8 cellular contexts compared by ENCODE assay signal in genomic region chr16:50246299-50247122, GRCh38. TPM values are rescaled to one million over a fixed set of nuclear protein-coding genes. Genes with fewer than 3 reads are reported as not detected.
DNase-seq lines count a peak whose midpoint lies in the region; ATAC-seq, FAIRE-seq and TF ChIP-seq lines count a peak whose summit lies in the region.

No MANE protein-coding gene starts in this region.

- POLR2A ChIA-PET in PC-3 (lab: Charles Lee; ENCODE audit: unreplicated experiment) (no interaction called here), endothelial cell of umbilical vein (lab: Charles Lee) (no interaction called here)
- POLR2A ChIA-PET in naive thymus-derived CD4-positive, alpha-beta T cell (lab: Charles Lee) = interaction anchor here (0.8 kb wide), 1 partner anchor 117 kb away, joined by 4 read pairs; no protein-coding TSS in a partner anchor

- peak overlapping the region in 3 of 9 donors; percentile 37 to 71 (median 44) for H3K27ac Mint-ChIP-seq in naive thymus-derived CD4-positive, alpha-beta T cell

- H3K9me1 ChIP-seq in endothelial cell of umbilical vein (replicated peaks; ENCODE audit: control insufficient read depth, extremely low read depth, insufficient read depth, low read length) = no peaks in the 10 kb centered on the region

- H3K9ac ChIP-seq in PC-3 (ENCODE audit: low read length) (peak overlapping the region; percentile 71), endothelial cell of umbilical vein (replicated peaks; ENCODE audit: extremely low read depth, insufficient read depth, low read length) (peak overlapping the region; percentile 46)

- peaks cover 0 to 6% (median 0%) of the 10 kb centered on the region in 5 donors for H3K27me3 Mint-ChIP-seq in naive thymus-derived CD4-positive, alpha-beta T cell

- H3K79me2 ChIP-seq in PC-3 (ENCODE audit: low read length) (peaks cover 35% of the 10 kb centered on the region), endothelial cell of umbilical vein (ENCODE audit: control insufficient read depth, insufficient read depth, low read length) (no peaks in the 10 kb centered on the region)

- dilution Hi-C loops in endothelial cell of umbilical vein (cut with MboI; ENCODE audit: extremely low pct_ligation_motif_present, low sequenced_read_pairs) = no loop called here

- H3K36me3 ChIP-seq in PC-3 (ENCODE audit: low read depth, low read length) = no peaks in the 10 kb centered on the region
- H3K36me3 ChIP-seq in endothelial cell of umbilical vein (ENCODE audit: control insufficient read depth in 2 of 2, extremely low read depth in 1 of 2, insufficient read depth in 2 of 2, low read length in 2 of 2) = no peaks in the 10 kb centered on the region
- H3K36me3 ChIP-seq in naive thymus-derived CD4-positive, alpha-beta T cell (ENCODE audit: control insufficient read depth in 2 of 3, insufficient read depth in 3 of 3, low read length in 3 of 3) = no peaks in the 10 kb centered on the region

- peak overlapping the region; percentile 92 for H3K4me2 ChIP-seq in PC-3 (ENCODE audit: low read length)
- peak overlapping the region; percentile 62 for H3K4me2 ChIP-seq in endothelial cell of umbilical vein (ENCODE audit: insufficient read depth, low read length)

- H3K27ac ChIP-seq in PC-3 (ENCODE audit: low read length) = no peak overlapping the region
- no peak overlapping the region for H3K27ac ChIP-seq in endothelial cell of umbilical vein (ENCODE audit: insufficient read depth, low read depth, low read length)
- no peak overlapping the region for H3K27ac ChIP-seq in naive thymus-derived CD4-positive, alpha-beta T cell (ENCODE audit: low read depth, low read length)

- TF ChIP-seq CTCF in GM12864 (IDR thresholded peaks at IDR 0.05; ENCODE audit: low read depth, low read length, missing control alignments) = no peak
- TF ChIP-seq CTCF in HFF-Myc (IDR thresholded peaks at IDR 0.05; ENCODE audit: low read depth, low read length, missing control alignments) = no peak
- no peak for TF ChIP-seq CTCF in PC-3 (conservative IDR thresholded peaks at IDR 0.05; ENCODE audit: low read depth, low read length)
- no peak for TF ChIP-seq CTCF in endothelial cell of umbilical vein (IDR thresholded peaks at IDR 0.05; ENCODE audit: extremely low read depth in 1 of 2, insufficient read depth in 1 of 2, low read depth in 1 of 2, low read length in 2 of 2)

- CTCF ChIA-PET in PC-3 (lab: Charles Lee) (no interaction called here), endothelial cell of umbilical vein (lab: Charles Lee) (interaction anchor here (1.2 to 2.3 kb wide), 5 partner anchors 8 to 419 kb away, joined by 3 to 14 read pairs (median 11); partner anchors contain the start of gene HEATR3)
- CTCF ChIA-PET in naive thymus-derived CD4-positive, alpha-beta T cell (lab: Charles Lee) = interaction anchor here (1.0 to 1.5 kb wide), 3 partner anchors 38 to 111 kb away, joined by 3 read pairs; no protein-coding TSS in a partner anchor

- intact Hi-C loops in PC-3 (cut with micrococcal nuclease) (loop anchor here (10.0 kb wide), 1 partner anchor 78 kb away; no protein-coding TSS in a partner anchor), endothelial cell of umbilical vein (cut with micrococcal nuclease) (loop anchor here (2.0 kb wide), 1 partner anchor 66 kb away; no protein-coding TSS in a partner anchor)
- intact Hi-C loops in naive thymus-derived CD4-positive, alpha-beta T cell (cut with micrococcal nuclease) = loop anchor here in 1 of 2 donors (2.0 kb wide), 1 partner anchor 28 kb away; no protein-coding TSS in a partner anchor

- H3K9me3 Mint-ChIP-seq in naive thymus-derived CD4-positive, alpha-beta T cell = no peaks in the 10 kb centered on the region

- BruUV-seq in PC-3 (replicated peaks; lab: Mats Ljungman, UMichigan) (no TSS peak), endothelial cell of umbilical vein (replicated peaks; lab: Mats Ljungman, UMichigan) (no TSS peak)

- ATAC-seq in PC-3 (no peak), HG02840 (IDR thresholded peaks at IDR 0.05; ENCODE audit: low FRiP score, unreplicated experiment) (no peak)
- peak; percentile 51 for ATAC-seq in naive thymus-derived CD4-positive, alpha-beta T cell

- H2AFZ ChIP-seq in PC-3 (ENCODE audit: low read length) = no peak overlapping the region
- H2AFZ ChIP-seq in endothelial cell of umbilical vein (ENCODE audit: low read depth, low read length) = peak overlapping the region; percentile 91

- no peak for FAIRE-seq in endothelial cell of umbilical vein (lab: Jason Lieb, UNC)

- peak overlapping the region; percentile 58 for H3K4me3 ChIP-seq in GM12864 (ENCODE audit: low read depth, low read length)
- H3K4me3 ChIP-seq in HFF-Myc (replicated peaks; ENCODE audit: low read depth, low read length) = peak overlapping the region; percentile 52
- H3K4me3 ChIP-seq in PC-3 (ENCODE audit: low read length) = peak overlapping the region; percentile 72
- peak overlapping the region; percentile 46 to 79 (median 64) for H3K4me3 ChIP-seq in endothelial cell of umbilical vein (replicated peaks in 1 of 3; ENCODE audit: insufficient read depth in 1 of 3, low read depth in 1 of 3, low read length in 3 of 3)
- peak overlapping the region; percentile 27 for H3K4me3 ChIP-seq in naive thymus-derived CD4-positive, alpha-beta T cell (ENCODE audit: low read length)

- no peak for TF ChIP-seq POLR2A in endothelial cell of umbilical vein (IDR thresholded peaks at IDR 0.05; ENCODE audit: low read depth, low read length)

- H3K36me3 Mint-ChIP-seq in naive thymus-derived CD4-positive, alpha-beta T cell = peaks cover 0 to 4% (median 0%) of the 10 kb centered on the region in 5 donors

- H3F3A ChIP-seq in PC-3 (ENCODE audit: low read length, unreplicated experiment) = peaks cover 3% of the 10 kb centered on the region

- H3K27me3 ChIP-seq in PC-3 (ENCODE audit: low read length) (no peaks in the 10 kb centered on the region), endothelial cell of umbilical vein (ENCODE audit: control insufficient read depth in 2 of 2, insufficient read depth in 2 of 2, low read length in 2 of 2) (peaks cover 0 to 2% of the 10 kb centered on the region in 2 experiments)
- no peaks in the 10 kb centered on the region for H3K27me3 ChIP-seq in naive thymus-derived CD4-positive, alpha-beta T cell (ENCODE audit: control insufficient read depth in 2 of 2, insufficient read depth in 2 of 2, low read length in 2 of 2)

- H3K4me3 Mint-ChIP-seq in naive thymus-derived CD4-positive, alpha-beta T cell = peak overlapping the region; percentile 42 to 83 (median 72)

- H3K9me3 ChIP-seq in PC-3 (ENCODE audit: low read length) (no peaks in the 10 kb centered on the region), endothelial cell of umbilical vein (replicated peaks; ENCODE audit: control insufficient read depth, insufficient read depth, low read length) (no peaks in the 10 kb centered on the region)
- H3K9me3 ChIP-seq in naive thymus-derived CD4-positive, alpha-beta T cell (ENCODE audit: control insufficient read depth in 2 of 3, low read length in 3 of 3) = no peaks in the 10 kb centered on the region

- peaks cover 0 to 18% (median 6%) of the 10 kb centered on the region in 7 donors for H3K4me1 Mint-ChIP-seq in naive thymus-derived CD4-positive, alpha-beta T cell

- no peaks in the 10 kb centered on the region for H4K20me1 ChIP-seq in PC-3 (ENCODE audit: low read length)
- no peaks in the 10 kb centered on the region for H4K20me1 ChIP-seq in endothelial cell of umbilical vein (replicated peaks; ENCODE audit: control insufficient read depth, extremely low read depth, insufficient read depth, low read length)

- H3K9me2 ChIP-seq in PC-3 (replicated peaks; ENCODE audit: low read length) = no peaks in the 10 kb centered on the region

- peaks cover 31% of the 10 kb centered on the region for H3K4me1 ChIP-seq in PC-3 (ENCODE audit: insufficient read depth, low read length)
- peaks cover 9% of the 10 kb centered on the region for H3K4me1 ChIP-seq in endothelial cell of umbilical vein (ENCODE audit: control insufficient read depth, extremely low read depth, insufficient read depth, low read length)
- peaks cover 6 to 8% of the 10 kb centered on the region in 2 donors for H3K4me1 ChIP-seq in naive thymus-derived CD4-positive, alpha-beta T cell (ENCODE audit: control insufficient read depth in 2 of 2, insufficient read depth in 2 of 2, low read length in 2 of 2)

- DNase-seq in GM12864 (ENCODE audit: low read depth) (no peak), HFF-Myc (ENCODE audit: extremely low read depth, low read depth) (no peak), PC-3 (no peak), endothelial cell of umbilical vein (ENCODE audit: low read depth, low spot score) (no peak), activated gamma-delta T cell (lab: John Stamatoyannopoulos, UW) (no peak)
- peak in 1 of 9 donors; percentile 42 for DNase-seq in naive thymus-derived CD4-positive, alpha-beta T cell
- no peak for DNase-seq in stimulated activated CD4-positive, alpha-beta T cell treated with anti-CD3 and anti-CD28 coated beads, Interleukin-15, amount 100 ng/mL, for 24 hours

TF ChIP-seq in endothelial cell of umbilical vein, 7 proteins besides CTCF, POLR2A, EP300 and RAD21:
- TF ChIP-seq FOS (IDR thresholded peaks at IDR 0.05; ENCODE audit: borderline replicate concordance, insufficient read depth, low read length) (no peak), GATA2 (IDR thresholded peaks at IDR 0.05; ENCODE audit: insufficient read depth, insufficient read length, low read depth, low read length) (no peak), MYC (IDR thresholded peaks at IDR 0.05; ENCODE audit: low read depth, low read length) (no peak), MAX (IDR thresholded peaks at IDR 0.05; ENCODE audit: insufficient read depth, insufficient read length) (no peak)

RNA-seq across cellular contexts. Expression of gene ADCY7, which starts 19.8 kb away (rescaled TPM):
- 13.1 and 14.1 TPM in 2 replicates for total RNA-seq in PC-3 (2014; rRNA removed)
- total RNA-seq in endothelial cell of umbilical vein = 9.3 and 9.7 TPM in 2 replicates
- 3.5 and 3.9 TPM in 2 replicates for polyA plus RNA-seq in endothelial cell of umbilical vein
- polyA plus RNA-seq in endothelial cell of umbilical vein (2011; cell fraction: cytosol; rRNA removed) = 1.7 and 2.3 TPM in 2 replicates
- 6.4 and 8.1 TPM in 2 replicates for polyA plus RNA-seq in endothelial cell of umbilical vein (2011; cell fraction: nucleus; rRNA removed)
- polyA plus RNA-seq in endothelial cell of umbilical vein (2012) = 11.3 and 26.4 TPM in 2 replicates
- 9.0 and 12.6 TPM in 2 replicates for polyA minus RNA-seq in endothelial cell of umbilical vein
- polyA minus RNA-seq in endothelial cell of umbilical vein (2011; cell fraction: cytosol; rRNA and poly(A)+ RNA removed) = 12.3 TPM
- polyA minus RNA-seq in endothelial cell of umbilical vein (2011; cell fraction: nucleus; rRNA and poly(A)+ RNA removed) = 2.9 and 9.4 TPM in 2 replicates
- 100 to 1,000 TPM; 179 to 326 (median 208) TPM for total RNA-seq in naive thymus-derived CD4-positive, alpha-beta T cell
- polyA plus RNA-seq in naive thymus-derived CD4-positive, alpha-beta T cell = 10 to 100 TPM; 62.6 to 85.7 TPM

Comparison
In these comparisons a context has a peak if more than half of its experiments do, and no peak if none do; other contexts are left out.
1. RNA of gene ADCY7, which starts 19.8 kb away (total RNA-seq): 179 to 326 TPM in naive thymus-derived CD4-positive, alpha-beta T cell; 13.1 to 14.1 TPM in PC-3 and 9.3 to 9.7 TPM in endothelial cell of umbilical vein; every median in the first group is over 10 times any median in the second.
2. Peak in every context shown above with its lines, with median percentiles within 50 percentile points of each other: H3K4me3 ChIP-seq.